8 cellular contexts compared by ENCODE assay signal in genomic region chr15:56040081-56041035, GRCh38. TPM values are rescaled to one million over a fixed set of nuclear protein-coding genes. Genes with fewer than 3 reads are reported as not detected.
A peak's percentile ranks its signal among the peaks of the same experiment; 100 is the strongest.
DNase-seq lines count a peak whose midpoint lies in the region; ATAC-seq and TF ChIP-seq lines count a peak whose summit lies in the region.

No MANE protein-coding gene starts in this region.

- H3K27ac ChIP-seq in AG04450 (ENCODE audit: low read depth, low read length) (peak overlapping the region; percentile 94), SJSA1 (peak overlapping the region; percentile 74), foreskin keratinocyte (peak overlapping the region; percentile 93)

- peaks cover 0 to under 1% of the 10 kb centered on the region in 2 donors for H3K27me3 Mint-ChIP-seq in effector memory CD8-positive, alpha-beta T cell
- H3K27me3 Mint-ChIP-seq in activated T-helper 2 cell treated with anti-CD3 and anti-CD28 coated beads, Interferon-gamma antibody, Interleukin-2, Interleukin-4, amounts not matched to agents 10 μg/mL and 5 μg/mL and 100 μg/mL, durations not matched to agents 14 hours and 24 hours and 36 hours (ENCODE audit: low read depth) = no peaks in the 10 kb centered on the region

- peaks cover 23% of the 10 kb centered on the region for H3K4me1 ChIP-seq in SJSA1 (replicated peaks)
- peaks cover 42% of the 10 kb centered on the region for H3K4me1 ChIP-seq in foreskin keratinocyte

- TF ChIP-seq CTCF in AG04450 (IDR thresholded peaks at IDR 0.05; ENCODE audit: low read depth, low read length) (no peak), foreskin keratinocyte (conservative IDR thresholded peaks at IDR 0.05) (peak; percentile 31)

- CTCF ChIA-PET in AG04450 (lab: Charles Lee) = interaction anchor here (1.4 to 4.5 kb wide), 3 partner anchors 12 to 194 kb away, joined by 3 to 25 read pairs (median 3); no protein-coding TSS in a partner anchor

- H3K4me3 ChIP-seq in AG04450 (ENCODE audit: low read depth, low read length) (no peak overlapping the region), SJSA1 (no peak overlapping the region)

- no peaks in the 10 kb centered on the region for H3K36me3 ChIP-seq in SJSA1

- H3K27me3 ChIP-seq in AG04450 (ENCODE audit: control insufficient read depth, insufficient read depth, low read length) (no peaks in the 10 kb centered on the region), SJSA1 (replicated peaks) (no peaks in the 10 kb centered on the region), foreskin keratinocyte (no peaks in the 10 kb centered on the region)

- peak overlapping the region in 1 of 2 donors; percentile 22 for H3K27ac Mint-ChIP-seq in effector memory CD8-positive, alpha-beta T cell
- no peak overlapping the region for H3K27ac Mint-ChIP-seq in activated T-helper 2 cell treated with anti-CD3 and anti-CD28 coated beads, Interferon-gamma antibody, Interleukin-2, Interleukin-4, amounts not matched to agents 10 μg/mL and 5 μg/mL and 100 μg/mL, durations not matched to agents 14 hours and 24 hours and 36 hours

- intact Hi-C loops in activated T-helper 2 cell treated with anti-CD3 and anti-CD28 coated beads, Interferon-gamma antibody, Interleukin-2, Interleukin-4, amounts not matched to agents 10 μg/mL and 5 μg/mL and 100 μg/mL, durations not matched to agents 14 hours and 24 hours and 36 hours (cut with micrococcal nuclease) = no loop called here

- POLR2A ChIA-PET in AG04450 (lab: Yijun Ruan, JAX) = interaction anchor here (1.2 kb wide), 1 partner anchor 632 kb away, joined by 3 read pairs; the partner anchor contains the start of genes CCPG1 and PIERCE2

- no peaks in the 10 kb centered on the region for H3K9me3 ChIP-seq in AG04450 (ENCODE audit: control insufficient read depth, insufficient read depth, low read length)
- H3K9me3 ChIP-seq in SJSA1 (replicated peaks) = no peaks in the 10 kb centered on the region

- peaks cover 13% of the 10 kb centered on the region for H3K36me3 Mint-ChIP-seq in effector memory CD8-positive, alpha-beta T cell (ENCODE audit: insufficient read depth)
- peaks cover 23% of the 10 kb centered on the region for H3K36me3 Mint-ChIP-seq in activated T-helper 2 cell treated with anti-CD3 and anti-CD28 coated beads, Interferon-gamma antibody, Interleukin-2, Interleukin-4, amounts not matched to agents 10 μg/mL and 5 μg/mL and 100 μg/mL, durations not matched to agents 14 hours and 24 hours and 36 hours (ENCODE audit: low read depth)

- H3K4me1 Mint-ChIP-seq in effector memory CD8-positive, alpha-beta T cell (ENCODE audit: low read depth in 2 of 2) = peaks cover 23 to 35% of the 10 kb centered on the region in 2 donors
- H3K4me1 Mint-ChIP-seq in activated T-helper 2 cell treated with anti-CD3 and anti-CD28 coated beads, Interferon-gamma antibody, Interleukin-2, Interleukin-4, amounts not matched to agents 10 μg/mL and 5 μg/mL and 100 μg/mL, durations not matched to agents 14 hours and 24 hours and 36 hours (ENCODE audit: low read depth) = peaks cover 38% of the 10 kb centered on the region

- peak; percentile 91 for ATAC-seq in foreskin keratinocyte
- ATAC-seq in effector memory CD8-positive, alpha-beta T cell (replicated peaks) = no peak
- no peak for ATAC-seq in GM21447 (IDR thresholded peaks at IDR 0.05; ENCODE audit: unreplicated experiment)

- no peak overlapping the region for H3K4me3 Mint-ChIP-seq in effector memory CD8-positive, alpha-beta T cell
- no peak overlapping the region for H3K4me3 Mint-ChIP-seq in activated T-helper 2 cell treated with anti-CD3 and anti-CD28 coated beads, Interferon-gamma antibody, Interleukin-2, Interleukin-4, amounts not matched to agents 10 μg/mL and 5 μg/mL and 100 μg/mL, durations not matched to agents 14 hours and 24 hours and 36 hours (ENCODE audit: low read depth)

- DNase-seq in AG04450 (ENCODE audit: low read depth, low spot score) = peak; percentile 92
- DNase-seq in HCEC 1CT = peak; percentile 94
- peak; percentile 60 to 65 for DNase-seq in SJSA1 (ENCODE audit: low read depth in 1 of 2, low spot score in 2 of 2)
- peak; percentile 95 to 97 for DNase-seq in foreskin keratinocyte
- DNase-seq in renal cortical epithelial cell (ENCODE audit: low read depth) = peak; percentile 99
- no peak for DNase-seq in effector memory CD8-positive, alpha-beta T cell
- DNase-seq in activated T-helper 2 cell treated with anti-CD3 and anti-CD28 coated beads, Interferon-gamma antibody, Interleukin-2, Interleukin-4, amounts not matched to agents 10 μg/mL and 5 μg/mL and 100 μg/mL, durations not matched to agents 14 hours and 24 hours and 36 hours (ENCODE audit: low spot score) = no peak

- H3K9me3 Mint-ChIP-seq in effector memory CD8-positive, alpha-beta T cell = no peaks in the 10 kb centered on the region
- peaks cover 41% of the 10 kb centered on the region for H3K9me3 Mint-ChIP-seq in activated T-helper 2 cell treated with anti-CD3 and anti-CD28 coated beads, Interferon-gamma antibody, Interleukin-2, Interleukin-4, amounts not matched to agents 10 μg/mL and 5 μg/mL and 100 μg/mL, durations not matched to agents 14 hours and 24 hours and 36 hours

RNA-seq across cellular contexts. Expression of gene NEDD4, which starts 46.9 kb away (rescaled TPM):
- polyA plus RNA-seq in AG04450 (2011; rRNA removed) (41.7 and 57.8 TPM in 2 replicates), foreskin keratinocyte (3.9 and 7.8 TPM in 2 replicates)
- polyA minus RNA-seq in AG04450 (2011; rRNA and poly(A)+ RNA removed) = 40.0 and 65.7 TPM in 2 replicates
- total RNA-seq in SJSA1 (2014; rRNA removed; shearing (Covaris generic)) = 66.6 and 114 TPM in 2 replicates
- total RNA-seq in foreskin keratinocyte (24.8 and 40.2 TPM in 2 replicates), renal cortical epithelial cell (26.6 and 52.3 TPM in 2 replicates)
- 10.2 and 13.9 TPM in 2 replicates for total RNA-seq in activated T-helper 2 cell treated with anti-CD3 and anti-CD28 coated beads, Interferon-gamma antibody, Interleukin-2, Interleukin-4, amounts not matched to agents 10 μg/mL and 5 μg/mL and 100 μg/mL, durations not matched to agents 14 hours and 24 hours and 36 hours

Comparison
In these comparisons a context has a peak if more than half of its experiments do, and no peak if none do; other contexts are left out.
1. DNase-seq: peak in AG04450 (single experiment), HCEC 1CT (single experiment), SJSA1 (2 of 2), foreskin keratinocyte (2 of 2) and renal cortical epithelial cell (single experiment); none in effector memory CD8-positive, alpha-beta T cell (0 of 3) and activated T-helper 2 cell treated with anti-CD3 and anti-CD28 coated beads, Interferon-gamma antibody, Interleukin-2, Interleukin-4, amounts not matched to agents 10 μg/mL and 5 μg/mL and 100 μg/mL, durations not matched to agents 14 hours and 24 hours and 36 hours (single experiment).
2. Peak in every context shown above with its lines, with median percentiles within 50 percentile points of each other: H3K27ac ChIP-seq.